In the genomic region with DNA sequence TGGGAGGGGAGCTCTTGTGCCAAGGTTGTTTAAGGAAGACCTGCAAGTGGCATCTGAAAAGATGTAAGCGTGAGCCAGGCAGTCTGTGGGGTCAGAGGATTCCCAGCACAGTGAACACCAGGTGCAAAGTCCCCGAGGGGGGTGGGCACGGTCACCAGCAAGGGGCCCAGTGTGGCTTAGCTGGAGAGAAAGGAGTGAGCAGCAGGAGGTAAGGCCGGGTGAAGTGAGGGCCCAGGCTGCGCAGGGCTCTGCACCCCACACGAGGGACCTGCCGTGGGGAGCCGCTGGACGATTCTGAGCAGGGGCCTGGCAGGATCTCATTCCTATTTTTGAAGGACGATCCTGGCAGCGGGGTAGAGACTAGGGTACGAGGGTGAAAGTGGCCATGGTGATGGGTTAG, we compare ENCODE assay signal across 1 cellular context.
TF ChIP-seq lines count a peak whose summit lies in the region.

No MANE protein-coding gene starts in this region.

TF ChIP-seq in HepG2, 621 proteins besides CTCF, POLR2A, EP300 and RAD21:
- TF ChIP-seq ERF (CRISPR knock-in tag; IDR thresholded peaks at IDR 0.05) = no peak
- no peak for TF ChIP-seq ZFX (CRISPR knock-in tag; IDR thresholded peaks at IDR 0.05; ENCODE audit: low read depth)
- TF ChIP-seq HNRNPUL1 (IDR thresholded peaks at IDR 0.05; ENCODE audit: low read depth, low read length) = no peak
- no peak for TF ChIP-seq ZNF362 (CRISPR knock-in tag; IDR thresholded peaks at IDR 0.05; ENCODE audit: borderline replicate concordance)
- peak; percentile 28; the same call in 1 of the 2 replicates for TF ChIP-seq HNF4G (IDR thresholded peaks at IDR 0.05; ENCODE audit: borderline replicate concordance, low read depth, low read length)
- TF ChIP-seq HNF4G (CRISPR knock-in tag; IDR thresholded peaks at IDR 0.05; ENCODE audit: borderline replicate concordance, low read depth) = no peak
- no peak for TF ChIP-seq KDM2A (CRISPR knock-in tag; IDR thresholded peaks at IDR 0.05; ENCODE audit: borderline replicate concordance, low read depth)
- no peak for TF ChIP-seq ZNF451 (CRISPR knock-in tag; IDR thresholded peaks at IDR 0.05)
- TF ChIP-seq ATF3 (CRISPR knock-in tag; IDR thresholded peaks at IDR 0.05) = no peak
- TF ChIP-seq, protein P1, sequence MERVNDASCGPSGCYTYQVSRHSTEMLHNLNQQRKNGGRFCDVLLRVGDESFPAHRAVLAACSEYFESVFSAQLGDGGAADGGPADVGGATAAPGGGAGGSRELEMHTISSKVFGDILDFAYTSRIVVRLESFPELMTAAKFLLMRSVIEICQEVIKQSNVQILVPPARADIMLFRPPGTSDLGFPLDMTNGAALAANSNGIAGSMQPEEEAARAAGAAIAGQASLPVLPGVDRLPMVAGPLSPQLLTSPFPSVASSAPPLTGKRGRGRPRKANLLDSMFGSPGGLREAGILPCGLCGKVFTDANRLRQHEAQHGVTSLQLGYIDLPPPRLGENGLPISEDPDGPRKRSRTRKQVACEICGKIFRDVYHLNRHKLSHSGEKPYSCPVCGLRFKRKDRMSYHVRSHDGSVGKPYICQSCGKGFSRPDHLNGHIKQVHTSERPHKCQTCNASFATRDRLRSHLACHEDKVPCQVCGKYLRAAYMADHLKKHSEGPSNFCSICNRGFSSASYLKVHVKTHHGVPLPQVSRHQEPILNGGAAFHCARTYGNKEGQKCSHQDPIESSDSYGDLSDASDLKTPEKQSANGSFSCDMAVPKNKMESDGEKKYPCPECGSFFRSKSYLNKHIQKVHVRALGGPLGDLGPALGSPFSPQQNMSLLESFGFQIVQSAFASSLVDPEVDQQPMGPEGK (CRISPR knock-in tag; IDR thresholded peaks at IDR 0.05) = 0 out of 2 replicates have a peak, but pooled peaks have one; percentile 25
- TF ChIP-seq PLRG1 (conservative IDR thresholded peaks at IDR 0.05) = no peak
- peak; percentile 35 for TF ChIP-seq AGO2 (optimal IDR thresholded peaks at IDR 0.05; ENCODE audit: low read depth, low read length)
- TF ChIP-seq MIXL1 (CRISPR knock-in tag; IDR thresholded peaks at IDR 0.05) = no peak
- TF ChIP-seq HNF4A (CRISPR knock-in tag; IDR thresholded peaks at IDR 0.05) = peak; percentile 46; the same call in 1 of the 2 replicates
- no peak for TF ChIP-seq ZNF775 (CRISPR knock-in tag; IDR thresholded peaks at IDR 0.05; ENCODE audit: borderline replicate concordance)
